19 cellular contexts compared by ENCODE assay signal in the genomic region with DNA sequence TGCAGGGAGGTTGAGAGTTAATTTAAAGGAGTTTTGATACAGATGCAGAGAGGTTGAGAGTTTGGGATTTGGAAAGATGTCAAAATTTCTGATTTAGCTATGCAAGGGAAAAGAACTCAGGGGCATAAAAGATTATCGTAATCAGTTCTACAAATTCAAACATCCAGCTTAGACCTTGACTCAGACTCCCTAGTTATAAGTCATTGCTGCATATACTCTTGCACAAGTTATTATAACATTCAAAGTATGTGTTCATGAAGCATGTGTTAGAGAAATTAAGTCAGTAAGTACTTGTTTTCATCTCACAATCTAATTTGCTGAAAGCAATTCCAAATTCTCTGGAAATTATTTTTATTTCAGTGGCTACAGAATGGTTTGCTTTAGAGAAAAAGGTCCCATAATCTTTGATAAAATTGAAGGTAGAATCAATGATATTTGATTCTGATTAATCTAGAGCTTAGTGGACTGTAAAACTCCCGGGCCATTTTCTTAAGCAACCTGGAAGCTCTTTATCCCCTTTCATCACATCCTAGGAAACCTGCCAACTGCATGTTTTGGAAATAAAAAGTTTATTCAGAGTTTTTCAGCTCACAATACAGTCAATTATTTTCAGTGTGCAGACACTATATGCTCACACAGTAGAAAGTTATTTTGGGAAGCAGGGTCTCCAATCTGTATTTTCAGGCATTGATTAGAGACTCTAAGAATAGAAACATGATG.
"Had no signal": no experiment of that assay in that cellular context is flagged by ENCODE, and none has a peak within 500 bp of the region (broad histone marks: within the 10 kb centered on the region; RNA-seq: fewer than 3 reads in every experiment).

No MANE protein-coding gene starts in this region.

- DNase-seq: activated B cell treated with CpG ODN at 0.5 μM for 24 hours; activated CD4-positive, alpha-beta memory T cell treated with anti-CD3 and anti-CD28 coated beads, Interleukin-2, amount 10 ng/mL, durations not matched to agents 7 days and 5 days; activated CD4-positive, alpha-beta T cell treated with anti-CD3 and anti-CD28 coated beads for 48 hours; activated effector memory CD4-positive, alpha-beta T cell treated with anti-CD3 and anti-CD28 coated beads, Interleukin-2, amount 50 U/mL, for 16 hours; activated naive CD4-positive, alpha-beta T cell treated with anti-CD3 and anti-CD28 coated beads, Interleukin-2, amount 10 ng/mL, durations not matched to agents 7 days and 5 days; activated T-cell treated with anti-CD3 and anti-CD28 coated beads for 4 hours; anterior cingulate cortex; cortex of kidney; lower lobe of right lung; mesendoderm; mucosa of descending colon; nucleus accumbens; sigmoid colon; spleen; stimulated activated CD4-positive, alpha-beta T cell treated with anti-CD3 and anti-CD28 coated beads, Interleukin-4, amount 100 ng/mL, for 1 hour; stimulated activated naive CD4-positive, alpha-beta T cell; T1000; testis had no signal

- H3K4me3 ChIP-seq: lower lobe of right lung, mucosa of descending colon, sigmoid colon, spleen, testis, vagina had no signal
